18 cellular contexts compared by ENCODE assay signal in the genomic region with DNA sequence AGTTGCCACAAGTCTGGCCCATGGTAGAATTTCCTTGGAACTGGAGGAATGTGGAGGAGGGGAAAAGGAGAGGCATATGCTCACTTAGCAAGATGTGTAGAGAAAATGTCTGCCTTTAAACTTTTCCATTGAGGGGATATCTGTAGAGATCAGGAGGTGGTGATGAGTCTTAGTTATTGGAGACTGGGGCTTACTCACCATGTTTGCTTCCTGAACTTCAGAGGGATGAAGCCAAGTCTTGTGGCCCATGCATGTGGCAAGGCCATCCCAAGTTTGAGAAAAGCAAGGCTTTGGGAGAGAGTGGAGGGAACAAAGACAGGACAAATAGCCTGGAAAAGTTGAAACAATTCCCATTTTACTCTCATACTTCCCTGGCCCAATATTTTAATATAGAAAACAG.
DNase-seq lines count a peak whose midpoint lies in the region; ATAC-seq lines count a peak whose summit lies in the region.
"Had no signal": no experiment of that assay in that cellular context is flagged by ENCODE, and none has a peak within 500 bp of the region (broad histone marks: within the 10 kb centered on the region; RNA-seq: fewer than 3 reads in every experiment).

No MANE protein-coding gene starts in this region.

- no peak overlapping the region for H3K18ac ChIP-seq in mesenchymal stem cell (ENCODE audit: low read depth in 1 of 2, low read length in 2 of 2)
- no peak overlapping the region for H3K18ac ChIP-seq in trophoblast cell (ENCODE audit: low read length)

- no peak overlapping the region for H2AK5ac ChIP-seq in mesenchymal stem cell (ENCODE audit: low read length, severe bottlenecking)
- no peak overlapping the region for H2AK5ac ChIP-seq in trophoblast cell (ENCODE audit: low read length)

- peaks cover 48% of the 10 kb centered on the region for H3K4me1 ChIP-seq in GM23248 (ENCODE audit: insufficient read depth)
- H3K4me1 ChIP-seq in mesenchymal stem cell (ENCODE audit: control insufficient read depth, insufficient read depth, low read depth, low read length) = peaks cover 2% of the 10 kb centered on the region
- peaks cover 0 to 2% of the 10 kb centered on the region in 2 experiments for H3K4me1 ChIP-seq in trophoblast cell (ENCODE audit: control insufficient read depth in 1 of 2, insufficient read depth in 2 of 2, low read length in 2 of 2)
- no peaks in the 10 kb centered on the region for H3K4me1 ChIP-seq in naive thymus-derived CD4-positive, alpha-beta T cell (ENCODE audit: control insufficient read depth in 2 of 2, insufficient read depth in 2 of 2, low read length in 2 of 2)
- H3K4me1 ChIP-seq: HAP-1 had no signal

- H4K20me1 ChIP-seq in GM23248 (ENCODE audit: insufficient read depth) = no peaks in the 10 kb centered on the region

- CTCF ChIA-PET in naive thymus-derived CD4-positive, alpha-beta T cell (lab: Charles Lee) = no interaction called here

- H3K79me1 ChIP-seq in mesenchymal stem cell (replicated peaks; ENCODE audit: low read length, poor library complexity, severe bottlenecking) (peaks cover under 1% of the 10 kb centered on the region), trophoblast cell (ENCODE audit: low read length) (no peaks in the 10 kb centered on the region)

- no peak overlapping the region for H2BK12ac ChIP-seq in mesenchymal stem cell (ENCODE audit: low read length in 2 of 2)
- H2BK12ac ChIP-seq in trophoblast cell (ENCODE audit: low read length) = no peak overlapping the region

- H3K27me3 ChIP-seq in GM23248 (replicated peaks; ENCODE audit: insufficient read depth) = no peaks in the 10 kb centered on the region
- H3K27me3 ChIP-seq in mesenchymal stem cell (ENCODE audit: control insufficient read depth in 1 of 2, insufficient read depth in 1 of 2, low read length in 2 of 2) = no peaks in the 10 kb centered on the region
- H3K27me3 ChIP-seq in trophoblast cell (ENCODE audit: insufficient read depth, low read length) = no peaks in the 10 kb centered on the region
- H3K27me3 ChIP-seq in naive thymus-derived CD4-positive, alpha-beta T cell (ENCODE audit: control insufficient read depth in 2 of 2, insufficient read depth in 2 of 2, low read length in 2 of 2) = no peaks in the 10 kb centered on the region
- H3K27me3 ChIP-seq: Peyer's patch had no signal

- H2BK120ac ChIP-seq in mesenchymal stem cell (ENCODE audit: low read depth, low read length) (no peak overlapping the region), trophoblast cell (ENCODE audit: insufficient read depth, low read length, poor library complexity) (no peak overlapping the region)

- no peak for ATAC-seq in activated naive CD8-positive, alpha-beta T cell treated with anti-CD3 and anti-CD28 coated beads, Interleukin-2, amount 50 U/mL, for 24 hours
- ATAC-seq in naive thymus-derived CD4-positive, alpha-beta T cell = no peak

- H3K14ac ChIP-seq in mesenchymal stem cell (ENCODE audit: low read length in 2 of 2) (no peak overlapping the region), trophoblast cell (ENCODE audit: low read length) (no peak overlapping the region)

- peaks cover 17% of the 10 kb centered on the region for H3K36me3 Mint-ChIP-seq in activated naive CD8-positive, alpha-beta T cell treated with anti-CD3 and anti-CD28 coated beads, Interleukin-2, amount 50 U/mL, for 24 hours (ENCODE audit: low read depth)
- H3K36me3 Mint-ChIP-seq in naive thymus-derived CD4-positive, alpha-beta T cell = peaks cover 0 to 46% (median 34%) of the 10 kb centered on the region in 5 donors

- H4K91ac ChIP-seq in mesenchymal stem cell (ENCODE audit: low read length) (no peak overlapping the region), trophoblast cell (ENCODE audit: low read depth, low read length) (no peak overlapping the region)

- no peaks in the 10 kb centered on the region for H3K9me2 ChIP-seq in GM23248 (ENCODE audit: insufficient read depth)

- H2AFZ ChIP-seq in GM23248 (no peak overlapping the region), mesenchymal stem cell (ENCODE audit: low read depth, low read length) (no peak overlapping the region), trophoblast cell (ENCODE audit: insufficient read depth, low read length, poor library complexity) (no peak overlapping the region)

- H3K4ac ChIP-seq in mesenchymal stem cell (ENCODE audit: low read depth in 1 of 2, low read length in 2 of 2) (no peak overlapping the region), trophoblast cell (ENCODE audit: low read depth, low read length) (no peak overlapping the region)

- H3K27ac ChIP-seq in GM23248 = peak overlapping the region; percentile 22; the same call in 1 of the 2 replicates
- H3K27ac ChIP-seq in mesenchymal stem cell (ENCODE audit: low read length, poor library complexity, severe bottlenecking) = no peak overlapping the region
- H3K27ac ChIP-seq in trophoblast cell (ENCODE audit: low read depth, low read length) = no peak overlapping the region
- no peak overlapping the region for H3K27ac ChIP-seq in naive thymus-derived CD4-positive, alpha-beta T cell (ENCODE audit: low read depth, low read length)
- H3K27ac ChIP-seq: Peyer's patch had no signal

- H3K27me3 Mint-ChIP-seq in activated naive CD8-positive, alpha-beta T cell treated with anti-CD3 and anti-CD28 coated beads, Interleukin-2, amount 50 U/mL, for 24 hours = no peaks in the 10 kb centered on the region
- no peaks in the 10 kb centered on the region for H3K27me3 Mint-ChIP-seq in naive thymus-derived CD4-positive, alpha-beta T cell
- H3K27me3 Mint-ChIP-seq: B cell; CD4-positive, CD25-positive, alpha-beta regulatory T cell had no signal

- H2BK15ac ChIP-seq in mesenchymal stem cell (ENCODE audit: low read depth, poor library complexity, severe bottlenecking) = no peak overlapping the region

- in situ Hi-C loops in GM23248 (cut with MboI) = no loop called here

- H3K4me3 ChIP-seq in GM23248 (no peak overlapping the region), mesenchymal stem cell (ENCODE audit: insufficient read depth in 1 of 2, low read depth in 1 of 2, low read length in 2 of 2) (peak overlapping the region in 1 of 2 experiments; percentile 11), trophoblast cell (ENCODE audit: low read depth, low read length) (no peak overlapping the region)
- no peak overlapping the region for H3K4me3 ChIP-seq in naive thymus-derived CD4-positive, alpha-beta T cell (ENCODE audit: low read length)
- H3K4me3 ChIP-seq: HAP-1, Peyer's patch had no signal

- POLR2A ChIA-PET in naive thymus-derived CD4-positive, alpha-beta T cell (lab: Charles Lee) = no interaction called here

- H3K4me3 Mint-ChIP-seq in activated naive CD8-positive, alpha-beta T cell treated with anti-CD3 and anti-CD28 coated beads, Interleukin-2, amount 50 U/mL, for 24 hours = no peak overlapping the region
- no peak overlapping the region for H3K4me3 Mint-ChIP-seq in naive thymus-derived CD4-positive, alpha-beta T cell
- H3K4me3 Mint-ChIP-seq: B cell; CD4-positive, CD25-positive, alpha-beta regulatory T cell had no signal

- H3K9me3 ChIP-seq in GM23248 (ENCODE audit: low read depth) (no peaks in the 10 kb centered on the region), mesenchymal stem cell (ENCODE audit: control insufficient read depth, low read length) (no peaks in the 10 kb centered on the region), trophoblast cell (ENCODE audit: insufficient read depth, low read depth, low read length) (no peaks in the 10 kb centered on the region)
- H3K9me3 ChIP-seq in naive thymus-derived CD4-positive, alpha-beta T cell (ENCODE audit: control insufficient read depth in 2 of 3, low read length in 3 of 3) = no peaks in the 10 kb centered on the region
- H3K9me3 ChIP-seq: HAP-1, Peyer's patch had no signal

- peaks cover 12% of the 10 kb centered on the region for H3F3A ChIP-seq in GM23248 (ENCODE audit: insufficient read depth)

- H3K4me1 Mint-ChIP-seq in activated naive CD8-positive, alpha-beta T cell treated with anti-CD3 and anti-CD28 coated beads, Interleukin-2, amount 50 U/mL, for 24 hours = peaks cover 12% of the 10 kb centered on the region
- H3K4me1 Mint-ChIP-seq in naive thymus-derived CD4-positive, alpha-beta T cell = peaks cover 0 to 6% (median 0%) of the 10 kb centered on the region in 7 donors
- H3K4me1 Mint-ChIP-seq: B cell had no signal

- intact Hi-C loops in naive thymus-derived CD4-positive, alpha-beta T cell (cut with micrococcal nuclease) = no loop called here

- H3K4me2 ChIP-seq in GM23248 (ENCODE audit: unreplicated experiment) (no peak overlapping the region), mesenchymal stem cell (ENCODE audit: low read length, poor library complexity, severe bottlenecking) (no peak overlapping the region), trophoblast cell (ENCODE audit: low read length) (no peak overlapping the region)

- H4K8ac ChIP-seq in mesenchymal stem cell (ENCODE audit: low read length) (no peak overlapping the region), trophoblast cell (ENCODE audit: low read depth, low read length) (no peak overlapping the region)

- 0 out of 2 replicates have a peak, but pooled peaks cover 4% of the 10 kb centered on the region for H3K79me2 ChIP-seq in GM23248 (ENCODE audit: insufficient read depth)
- no peaks in the 10 kb centered on the region for H3K79me2 ChIP-seq in trophoblast cell (ENCODE audit: control insufficient read depth, insufficient read depth, low read length, poor library complexity)

- H2BK5ac ChIP-seq in mesenchymal stem cell (ENCODE audit: low read depth, low read length, poor library complexity, severe bottlenecking) (no peak overlapping the region), trophoblast cell (ENCODE audit: low read depth, low read length, poor library complexity) (no peak overlapping the region)

- H3K9ac ChIP-seq in GM23248 = no peak overlapping the region
- peak overlapping the region; percentile 68 for H3K9ac ChIP-seq in mesenchymal stem cell (ENCODE audit: low read length)
- no peak overlapping the region for H3K9ac ChIP-seq in trophoblast cell (ENCODE audit: low read length)

- DNase-seq in GM23248 (peak; percentile 69), LHCN-M2 (ENCODE audit: low read depth) (peak; percentile 37), dermis blood vessel endothelial cell (peak; percentile 28), mesenchymal stem cell (no peak), trophoblast cell (no peak), NCI-H82 (lab: John Stamatoyannopoulos, UW) (no peak)
- DNase-seq in activated naive CD8-positive, alpha-beta T cell treated with anti-CD3 and anti-CD28 coated beads, Interleukin-2, amount 50 U/mL, for 24 hours = no peak
- no peak for DNase-seq in naive thymus-derived CD4-positive, alpha-beta T cell
- DNase-seq: ACHN; CD4-positive, CD25-positive, alpha-beta regulatory T cell; Karpas-422; NCI-H1105; NCI-H1694; NCI-H524; Peyer's patch; SHP77 treated with DMSO at 0.1 percent for 48 hours had no signal

- no peak overlapping the region for H4K12ac ChIP-seq in trophoblast cell (ENCODE audit: low read depth, low read length)

- H3K9me3 Mint-ChIP-seq in activated naive CD8-positive, alpha-beta T cell treated with anti-CD3 and anti-CD28 coated beads, Interleukin-2, amount 50 U/mL, for 24 hours = no peaks in the 10 kb centered on the region
- peaks cover 0 to 2% (median 0%) of the 10 kb centered on the region in 11 donors for H3K9me3 Mint-ChIP-seq in naive thymus-derived CD4-positive, alpha-beta T cell
- H3K9me3 Mint-ChIP-seq: CD4-positive, CD25-positive, alpha-beta regulatory T cell had no signal

- H3K36me3 ChIP-seq in GM23248 (ENCODE audit: low read depth) (no peaks in the 10 kb centered on the region), mesenchymal stem cell (ENCODE audit: control insufficient read depth in 1 of 2, insufficient read depth in 2 of 2, low read depth in 1 of 2, low read length in 2 of 2) (no peaks in the 10 kb centered on the region), trophoblast cell (ENCODE audit: control insufficient read depth in 1 of 2, insufficient read depth in 2 of 2, low read length in 2 of 2) (no peaks in the 10 kb centered on the region)
- peaks cover 0 to 4% (median 0%) of the 10 kb centered on the region in 3 experiments for H3K36me3 ChIP-seq in naive thymus-derived CD4-positive, alpha-beta T cell (ENCODE audit: control insufficient read depth in 2 of 3, insufficient read depth in 3 of 3, low read length in 3 of 3)
- H3K36me3 ChIP-seq: HAP-1, Peyer's patch had no signal

- H3K23ac ChIP-seq in mesenchymal stem cell (ENCODE audit: low read length in 2 of 2) (no peak overlapping the region), trophoblast cell (ENCODE audit: low read length) (no peak overlapping the region)

- no peak overlapping the region for H3K27ac Mint-ChIP-seq in activated naive CD8-positive, alpha-beta T cell treated with anti-CD3 and anti-CD28 coated beads, Interleukin-2, amount 50 U/mL, for 24 hours
- no peak overlapping the region for H3K27ac Mint-ChIP-seq in naive thymus-derived CD4-positive, alpha-beta T cell
- H3K27ac Mint-ChIP-seq: B cell; CD4-positive, CD25-positive, alpha-beta regulatory T cell had no signal

Comparison
In these comparisons a context has a peak if more than half of its experiments do, and no peak if none do; other contexts are left out.
1. DNase-seq: peak in GM23248 (single experiment), LHCN-M2 (single experiment) and dermis blood vessel endothelial cell (single experiment); none in mesenchymal stem cell (single experiment), trophoblast cell (0 of 2), NCI-H82 (single experiment), activated naive CD8-positive, alpha-beta T cell treated with anti-CD3 and anti-CD28 coated beads, Interleukin-2, amount 50 U/mL, for 24 hours (single experiment) and naive thymus-derived CD4-positive, alpha-beta T cell (0 of 9).